8 cellular contexts compared by ENCODE assay signal in the genomic region with DNA sequence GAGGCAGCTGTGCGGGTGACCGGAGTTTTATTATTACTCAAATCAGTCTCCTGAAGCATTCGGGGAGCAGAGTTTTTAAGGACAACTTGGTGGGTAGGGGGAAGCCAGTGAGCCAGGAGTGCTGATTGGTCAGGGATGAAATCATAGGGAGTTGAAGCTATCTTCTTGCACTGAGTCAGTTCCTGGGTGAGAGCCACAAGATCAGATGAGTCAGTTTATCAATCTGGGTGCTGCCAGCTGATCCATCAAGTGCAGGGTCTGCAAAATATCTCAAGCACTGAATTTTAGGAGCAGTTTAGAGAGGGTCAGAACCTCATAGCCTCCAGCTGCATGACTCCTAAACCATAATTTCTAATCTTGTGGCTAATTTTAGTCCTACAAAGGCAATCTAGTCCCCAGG. TPM values are rescaled to one million over a fixed set of nuclear protein-coding genes. Genes with fewer than 3 reads are reported as not detected.
DNase-seq lines count a peak whose midpoint lies in the region; ATAC-seq, FAIRE-seq and TF ChIP-seq lines count a peak whose summit lies in the region.
"Not testable (repeated sequence)": the region's sequence is repeated elsewhere in the genome, so short reads cannot be mapped to it uniquely, and the experiment has no call there.

No MANE protein-coding gene starts in this region.

- H3K27ac Mint-ChIP-seq in activated CD4-positive, alpha-beta T cell treated with anti-CD3 and anti-CD28 coated beads for 36 hours; activated CD8-positive, alpha-beta memory T cell treated with anti-CD3 and anti-CD28 coated beads, Interleukin-2, amount 10 ng/mL, durations not matched to agents 7 days and 5 days: not testable (repeated sequence)

- H2BK15ac ChIP-seq in mesenchymal stem cell (ENCODE audit: low read depth, poor library complexity, severe bottlenecking): not testable (repeated sequence)

- not testable (repeated sequence) for H3K4me1 ChIP-seq in mesenchymal stem cell (ENCODE audit: control insufficient read depth, insufficient read depth, low read depth, low read length)

- WGBS in mesenchymal stem cell: 93% methylated on average over 3 of the region's 3 CpGs

- H2AK5ac ChIP-seq in mesenchymal stem cell (ENCODE audit: low read length, severe bottlenecking): not testable (repeated sequence)

- H3K14ac ChIP-seq in mesenchymal stem cell (ENCODE audit: low read length in 2 of 2): not testable (repeated sequence)

- not testable (repeated sequence) for H3K9me3 ChIP-seq in mesenchymal stem cell (ENCODE audit: control insufficient read depth, low read length)

- not testable (repeated sequence) for H3K36me3 Mint-ChIP-seq in activated CD4-positive, alpha-beta T cell treated with anti-CD3 and anti-CD28 coated beads for 36 hours (ENCODE audit: low read depth); activated CD8-positive, alpha-beta memory T cell treated with anti-CD3 and anti-CD28 coated beads, Interleukin-2, amount 10 ng/mL, durations not matched to agents 7 days and 5 days

- not testable (repeated sequence) for H3K23ac ChIP-seq in mesenchymal stem cell (ENCODE audit: low read length in 2 of 2)

- H3K4me2 ChIP-seq in mesenchymal stem cell (ENCODE audit: low read length, poor library complexity, severe bottlenecking): not testable (repeated sequence)

- not testable (repeated sequence) for H3K36me3 ChIP-seq in bronchial epithelial cell (ENCODE audit: control insufficient read depth, insufficient read depth, low read length); mesenchymal stem cell (ENCODE audit: control insufficient read depth in 1 of 2, insufficient read depth in 2 of 2, low read depth in 1 of 2, low read length in 2 of 2)

- not testable (repeated sequence) for H3K4me3 Mint-ChIP-seq in activated CD4-positive, alpha-beta T cell treated with anti-CD3 and anti-CD28 coated beads for 36 hours; activated CD8-positive, alpha-beta memory T cell treated with anti-CD3 and anti-CD28 coated beads, Interleukin-2, amount 10 ng/mL, durations not matched to agents 7 days and 5 days

- CTCF ChIA-PET in activated CD4-positive, alpha-beta T cell treated with anti-CD3 and anti-CD28 coated beads for 36 hours (lab: Charles Lee); activated CD8-positive, alpha-beta memory T cell treated with anti-CD3 and anti-CD28 coated beads, Interleukin-2, amount 10 ng/mL, durations not matched to agents 7 days and 5 days (lab: Charles Lee): not testable (repeated sequence)

- H3K4ac ChIP-seq in mesenchymal stem cell (ENCODE audit: low read depth in 1 of 2, low read length in 2 of 2): not testable (repeated sequence)

- H2BK5ac ChIP-seq in mesenchymal stem cell (ENCODE audit: low read depth, low read length, poor library complexity, severe bottlenecking): not testable (repeated sequence)

- H4K91ac ChIP-seq in mesenchymal stem cell (ENCODE audit: low read length): not testable (repeated sequence)

- intact Hi-C loops in activated CD4-positive, alpha-beta T cell treated with anti-CD3 and anti-CD28 coated beads for 36 hours (cut with DNase I, micrococcal nuclease): not testable (repeated sequence)

- POLR2A ChIA-PET in activated CD4-positive, alpha-beta T cell treated with anti-CD3 and anti-CD28 coated beads for 36 hours (lab: Charles Lee): not testable (repeated sequence)

- H3K27ac ChIP-seq in mesenchymal stem cell (ENCODE audit: low read length, poor library complexity, severe bottlenecking): not testable (repeated sequence)

- not testable (repeated sequence) for H3K27me3 ChIP-seq in bronchial epithelial cell (ENCODE audit: control insufficient read depth, insufficient read depth, low read length); mesenchymal stem cell (ENCODE audit: control insufficient read depth in 1 of 2, insufficient read depth in 1 of 2, low read length in 2 of 2)

- H3K18ac ChIP-seq in mesenchymal stem cell (ENCODE audit: low read depth in 1 of 2, low read length in 2 of 2): not testable (repeated sequence)

- H2BK120ac ChIP-seq in mesenchymal stem cell (ENCODE audit: low read depth, low read length): not testable (repeated sequence)

- H2AFZ ChIP-seq in mesenchymal stem cell (ENCODE audit: low read depth, low read length): not testable (repeated sequence)

- not testable (repeated sequence) for H3K9ac ChIP-seq in mesenchymal stem cell (ENCODE audit: low read length)

- H3K79me1 ChIP-seq in mesenchymal stem cell (replicated peaks; ENCODE audit: low read length, poor library complexity, severe bottlenecking): not testable (repeated sequence)

- not testable (repeated sequence) for ATAC-seq in activated CD4-positive, alpha-beta T cell treated with anti-CD3 and anti-CD28 coated beads for 36 hours; activated CD8-positive, alpha-beta memory T cell treated with anti-CD3 and anti-CD28 coated beads, Interleukin-2, amount 10 ng/mL, durations not matched to agents 7 days and 5 days

- TF ChIP-seq CTCF in bronchial epithelial cell (IDR thresholded peaks at IDR 0.05; ENCODE audit: insufficient read depth, low read length, severe bottlenecking); fibroblast of the aortic adventitia (IDR thresholded peaks at IDR 0.05; ENCODE audit: insufficient read depth, low read length): not testable (repeated sequence)

- FAIRE-seq in bronchial epithelial cell (lab: Jason Lieb, UNC): not testable (repeated sequence)

- H2BK12ac ChIP-seq in mesenchymal stem cell (ENCODE audit: low read length in 2 of 2): not testable (repeated sequence)

- DNase-seq in M059J (ENCODE audit: low read depth) (peak; percentile 11), amniotic epithelial cell (ENCODE audit: low read depth) (peak; percentile 52), bronchial epithelial cell (ENCODE audit: low read depth) (peak; percentile 60), fibroblast of the aortic adventitia (ENCODE audit: low read depth) (peak; percentile 1), mesenchymal stem cell (peak; percentile 6)
- peak; percentile 4 for DNase-seq in activated CD4-positive, alpha-beta T cell treated with anti-CD3 and anti-CD28 coated beads for 36 hours
- peak; percentile 40 for DNase-seq in activated CD8-positive, alpha-beta memory T cell treated with anti-CD3 and anti-CD28 coated beads, Interleukin-2, amount 10 ng/mL, durations not matched to agents 7 days and 5 days
- DNase-seq in stimulated activated CD4-positive, alpha-beta T cell treated with anti-CD3 and anti-CD28 coated beads, Interleukin-1b, Interleukin-23, amount 100 ng/mL, for 48 hours: peak; percentile 1

- not testable (repeated sequence) for H3K4me1 Mint-ChIP-seq in activated CD4-positive, alpha-beta T cell treated with anti-CD3 and anti-CD28 coated beads for 36 hours; activated CD8-positive, alpha-beta memory T cell treated with anti-CD3 and anti-CD28 coated beads, Interleukin-2, amount 10 ng/mL, durations not matched to agents 7 days and 5 days

- H3K27me3 Mint-ChIP-seq in activated CD4-positive, alpha-beta T cell treated with anti-CD3 and anti-CD28 coated beads for 36 hours; activated CD8-positive, alpha-beta memory T cell treated with anti-CD3 and anti-CD28 coated beads, Interleukin-2, amount 10 ng/mL, durations not matched to agents 7 days and 5 days: not testable (repeated sequence)

- H3K9me3 Mint-ChIP-seq in activated CD4-positive, alpha-beta T cell treated with anti-CD3 and anti-CD28 coated beads for 36 hours (ENCODE audit: low read depth); activated CD8-positive, alpha-beta memory T cell treated with anti-CD3 and anti-CD28 coated beads, Interleukin-2, amount 10 ng/mL, durations not matched to agents 7 days and 5 days (ENCODE audit: low read depth): not testable (repeated sequence)

- H3K4me3 ChIP-seq in bronchial epithelial cell (ENCODE audit: low read depth, low read length); fibroblast of the aortic adventitia (ENCODE audit: low read depth, low read length); mesenchymal stem cell (ENCODE audit: insufficient read depth in 1 of 2, low read depth in 1 of 2, low read length in 2 of 2): not testable (repeated sequence)

- H4K8ac ChIP-seq in mesenchymal stem cell (ENCODE audit: low read length): not testable (repeated sequence)

RNA-seq across cellular contexts. Expression of a gene that starts 35.8 kb away (rescaled TPM):
- 26.9 and 53.0 TPM in 2 replicates for total RNA-seq in M059J (2014; rRNA removed; shearing (Covaris generic))
- total RNA-seq in activated CD4-positive, alpha-beta T cell treated with anti-CD3 and anti-CD28 coated beads for 36 hours: 10 to 100 TPM; 51.5 to 58.6 TPM
- 10 to 100 TPM; 35.0 to 41.2 TPM for total RNA-seq in activated CD8-positive, alpha-beta memory T cell treated with anti-CD3 and anti-CD28 coated beads, Interleukin-2, amount 10 ng/mL, durations not matched to agents 7 days and 5 days
- total RNA-seq in bronchial epithelial cell (35.0 and 35.7 TPM in 2 replicates), fibroblast of the aortic adventitia (ENCODE audit: low replicate concordance) (56.5 and 108 TPM in 2 replicates)
- polyA plus RNA-seq in mesenchymal stem cell (2013, experiment 1 of 2): 29.9 TPM
- polyA plus RNA-seq in mesenchymal stem cell (2013, experiment 2 of 2): 29.0 TPM

Comparison
In these comparisons a context has a peak if more than half of its experiments do, and no peak if none do; other contexts are left out.
1. DNase-seq: peak in every context shown above with its lines; median percentile 60 in bronchial epithelial cell; 52 in amniotic epithelial cell; 40 in activated CD8-positive, alpha-beta memory T cell treated with anti-CD3 and anti-CD28 coated beads, Interleukin-2, amount 10 ng/mL, durations not matched to agents 7 days and 5 days; 11 in M059J; 6 in mesenchymal stem cell; 4 in activated CD4-positive, alpha-beta T cell treated with anti-CD3 and anti-CD28 coated beads for 36 hours; 1 in fibroblast of the aortic adventitia; 1 in stimulated activated CD4-positive, alpha-beta T cell treated with anti-CD3 and anti-CD28 coated beads, Interleukin-1b, Interleukin-23, amount 100 ng/mL, for 48 hours.